1 cellular context compared by ENCODE assay signal in the genomic region with DNA sequence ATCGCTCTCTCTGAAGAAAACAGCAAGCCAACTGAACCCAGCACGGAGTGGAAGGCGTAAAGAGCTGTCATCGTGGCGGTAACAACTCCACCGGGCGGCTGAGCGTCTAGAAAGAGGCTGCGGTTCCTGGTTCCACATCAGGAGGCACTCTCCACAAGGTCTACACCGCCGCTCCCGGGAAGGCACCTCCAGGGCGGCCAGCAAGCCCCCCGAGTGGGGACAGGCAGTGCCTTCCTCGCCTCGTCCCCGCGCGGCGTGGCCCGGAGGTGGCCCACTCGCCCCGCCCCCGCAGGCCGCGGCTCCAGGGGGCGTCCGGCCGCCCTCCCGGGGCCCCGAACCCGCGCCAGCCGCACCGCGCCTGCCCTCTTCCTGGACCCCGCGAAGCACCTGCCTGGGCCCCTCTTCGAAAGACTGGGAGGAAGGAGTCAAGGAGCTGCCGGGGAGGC.
TF ChIP-seq lines count a peak whose summit lies in the region.

No MANE protein-coding gene starts in this region.

TF ChIP-seq in K562, 482 proteins besides CTCF, POLR2A, EP300 and RAD21 (continued from another document):
- TF ChIP-seq, protein P1, sequence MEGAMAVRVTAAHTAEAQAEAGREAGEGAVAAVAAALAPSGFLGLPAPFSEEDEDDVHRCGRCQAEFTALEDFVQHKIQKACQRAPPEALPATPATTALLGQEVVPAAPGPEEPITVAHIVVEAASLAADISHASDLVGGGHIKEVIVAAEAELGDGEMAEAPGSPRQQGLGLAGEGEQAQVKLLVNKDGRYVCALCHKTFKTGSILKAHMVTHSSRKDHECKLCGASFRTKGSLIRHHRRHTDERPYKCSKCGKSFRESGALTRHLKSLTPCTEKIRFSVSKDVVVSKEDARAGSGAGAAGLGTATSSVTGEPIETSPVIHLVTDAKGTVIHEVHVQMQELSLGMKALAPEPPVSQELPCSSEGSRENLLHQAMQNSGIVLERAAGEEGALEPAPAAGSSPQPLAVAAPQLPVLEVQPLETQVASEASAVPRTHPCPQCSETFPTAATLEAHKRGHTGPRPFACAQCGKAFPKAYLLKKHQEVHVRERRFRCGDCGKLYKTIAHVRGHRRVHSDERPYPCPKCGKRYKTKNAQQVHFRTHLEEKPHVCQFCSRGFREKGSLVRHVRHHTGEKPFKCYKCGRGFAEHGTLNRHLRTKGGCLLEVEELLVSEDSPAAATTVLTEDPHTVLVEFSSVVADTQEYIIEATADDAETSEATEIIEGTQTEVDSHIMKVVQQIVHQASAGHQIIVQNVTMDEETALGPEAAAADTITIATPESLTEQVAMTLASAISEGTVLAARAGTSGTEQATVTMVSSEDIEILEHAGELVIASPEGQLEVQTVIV (CRISPR knock-in tag; IDR thresholded peaks at IDR 0.05; ENCODE audit: borderline replicate concordance), result no peak
- no peak for TF ChIP-seq SIN3A (IDR thresholded peaks at IDR 0.05; ENCODE audit: borderline replicate concordance in 2 of 2, control insufficient read depth in 1 of 2, low read depth in 2 of 2, low read length in 2 of 2)
- no peak for TF ChIP-seq SAP30 (IDR thresholded peaks at IDR 0.05; ENCODE audit: borderline replicate concordance, insufficient read depth, low read depth, low read length, poor library complexity, severe bottlenecking)
- TF ChIP-seq CREM (IDR thresholded peaks at IDR 0.05; ENCODE audit: low read depth), result 0 out of 2 replicates have a peak, but pooled peaks have one; percentile 31
- no peak for TF ChIP-seq RAD51 (IDR thresholded peaks at IDR 0.05; ENCODE audit: borderline replicate concordance, low read depth)
- TF ChIP-seq CCNT2 (IDR thresholded peaks at IDR 0.05; ENCODE audit: borderline replicate concordance, extremely low read depth, insufficient read length, low read depth, low read length), result peak; percentile 43
- TF ChIP-seq NCOA2 (IDR thresholded peaks at IDR 0.05; ENCODE audit: partially characterized antibody in 2 of 2), result no peak
- no peak for TF ChIP-seq TFAP4 (CRISPR knock-in tag; IDR thresholded peaks at IDR 0.05; ENCODE audit: borderline replicate concordance)
- TF ChIP-seq ETV5 (CRISPR knock-in tag; IDR thresholded peaks at IDR 0.05; ENCODE audit: low read depth), result no peak
- no peak for TF ChIP-seq SFPQ (IDR thresholded peaks at IDR 0.05; ENCODE audit: low read depth, low read length)
- TF ChIP-seq ZBTB2 (IDR thresholded peaks at IDR 0.05), result no peak
- TF ChIP-seq FOXJ3 (CRISPR knock-in tag; IDR thresholded peaks at IDR 0.05), result no peak
- TF ChIP-seq, protein P2, sequence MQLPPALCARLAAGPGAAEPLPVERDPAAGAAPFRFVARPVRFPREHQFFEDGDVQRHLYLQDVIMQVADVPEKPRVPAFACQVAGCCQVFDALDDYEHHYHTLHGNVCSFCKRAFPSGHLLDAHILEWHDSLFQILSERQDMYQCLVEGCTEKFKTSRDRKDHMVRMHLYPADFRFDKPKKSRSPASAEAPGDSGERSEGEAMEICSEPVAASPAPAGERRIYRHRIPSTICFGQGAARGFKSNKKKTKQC (CRISPR knock-in tag; IDR thresholded peaks at IDR 0.05), result no peak
- TF ChIP-seq DEAF1 (CRISPR knock-in tag; IDR thresholded peaks at IDR 0.05), result no peak
- TF ChIP-seq C11orf30 (IDR thresholded peaks at IDR 0.05; ENCODE audit: low read depth), result no peak
- TF ChIP-seq TOE1 (IDR thresholded peaks at IDR 0.05; ENCODE audit: borderline replicate concordance), result no peak
- TF ChIP-seq TOE1 (CRISPR knock-in tag; IDR thresholded peaks at IDR 0.05; ENCODE audit: borderline replicate concordance, low read depth), result no peak
- TF ChIP-seq, protein P3, sequence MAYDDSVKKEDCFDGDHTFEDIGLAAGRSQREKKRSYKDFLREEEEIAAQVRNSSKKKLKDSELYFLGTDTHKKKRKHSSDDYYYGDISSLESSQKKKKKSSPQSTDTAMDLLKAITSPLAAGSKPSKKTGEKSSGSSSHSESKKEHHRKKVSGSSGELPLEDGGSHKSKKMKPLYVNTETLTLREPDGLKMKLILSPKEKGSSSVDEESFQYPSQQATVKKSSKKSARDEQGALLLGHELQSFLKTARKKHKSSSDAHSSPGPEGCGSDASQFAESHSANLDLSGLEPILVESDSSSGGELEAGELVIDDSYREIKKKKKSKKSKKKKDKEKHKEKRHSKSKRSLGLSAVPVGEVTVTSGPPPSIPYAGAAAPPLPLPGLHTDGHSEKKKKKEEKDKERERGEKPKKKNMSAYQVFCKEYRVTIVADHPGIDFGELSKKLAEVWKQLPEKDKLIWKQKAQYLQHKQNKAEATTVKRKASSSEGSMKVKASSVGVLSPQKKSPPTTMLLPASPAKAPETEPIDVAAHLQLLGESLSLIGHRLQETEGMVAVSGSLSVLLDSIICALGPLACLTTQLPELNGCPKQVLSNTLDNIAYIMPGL (CRISPR knock-in tag; IDR thresholded peaks at IDR 0.05), result peak; percentile 88; the same call in 1 of the 2 replicates
- no peak for TF ChIP-seq RNF219 (CRISPR knock-in tag; IDR thresholded peaks at IDR 0.05)
- TF ChIP-seq RB1 (IDR thresholded peaks at IDR 0.05; ENCODE audit: low read depth), result 0 out of 2 replicates have a peak, but pooled peaks have one; percentile 11
- TF ChIP-seq NFRKB (IDR thresholded peaks at IDR 0.05; ENCODE audit: low read depth), result no peak
- no peak for TF ChIP-seq THAP12 (CRISPR knock-in tag; IDR thresholded peaks at IDR 0.05)
